Comparison of ENCODE assay signal across 21 cellular contexts in genomic region chr16:59410451-59410850, GRCh38.
"Had no signal": no experiment of that assay in that cellular context is flagged by ENCODE, and none has a peak within 500 bp of the region (broad histone marks: within the 10 kb centered on the region; RNA-seq: fewer than 3 reads in every experiment).

No MANE protein-coding gene starts in this region.

- H3K36me3 ChIP-seq: esophagus squamous epithelium, gastrocnemius medialis, heart right ventricle, left lung, lower lobe of right lung had no signal

- DNase-seq: effector CD8-positive, alpha-beta T cell; effector memory CD8-positive, alpha-beta T cell; endodermal cell; erythroblast; esophagus squamous epithelium; foreskin fibroblast; foreskin melanocyte; gastrocnemius medialis; glutamatergic neuron; head of caudate nucleus; heart right ventricle; hippocampal formation; left cardiac atrium; left lung; left ventricle myocardium superior; lower lobe of right lung; mesenchymal stem cell; midbrain; naive thymus-derived CD4-positive, alpha-beta T cell had no signal

- H3K27ac ChIP-seq: coronary artery, epithelial cell of prostate, esophagus squamous epithelium, gastrocnemius medialis, heart right ventricle, left lung, lower lobe of right lung had no signal

- H3K4me3 ChIP-seq: coronary artery, esophagus squamous epithelium, gastrocnemius medialis, heart right ventricle, left lung, lower lobe of right lung had no signal

- H3K4me1 ChIP-seq: esophagus squamous epithelium, gastrocnemius medialis, heart right ventricle, left lung, lower lobe of right lung had no signal

- H3K27me3 ChIP-seq: esophagus squamous epithelium, gastrocnemius medialis, heart right ventricle, left lung had no signal
